ENCODE assay signal across 8 cellular contexts in genomic region chr10:130301026-130301892, GRCh38.
DNase-seq lines count a peak whose midpoint lies in the region; ATAC-seq and TF ChIP-seq lines count a peak whose summit lies in the region.

No MANE protein-coding gene starts in this region.

- H3K27me3 ChIP-seq in MG63 = no peaks in the 10 kb centered on the region

- intact Hi-C loops in left ventricle myocardium superior (cut with micrococcal nuclease) = no loop called here

- H3K36me3 ChIP-seq in MG63 = no peaks in the 10 kb centered on the region

- DNase-seq in MG63 = peak; percentile 82
- DNase-seq in activated T-cell treated with anti-CD3 and anti-CD28 coated beads, Interleukin-2, amount 50 U/mL, for 48 hours = peak; percentile 37 to 65
- peak; percentile 87 for DNase-seq in left ventricle myocardium superior
- peak; percentile 43 for DNase-seq in stimulated activated CD8-positive, alpha-beta memory T cell treated with anti-CD3 and anti-CD28 coated beads, Interleukin-12 subunit alpha, Interleukin-12 subunit beta, amount 100 ng/mL, for 1 hour (ENCODE audit: low read depth)
- DNase-seq in hepatic stellate cell (ENCODE audit: low spot score) = no peak
- no peak for DNase-seq in AG20443 (ENCODE audit: low spot score)
- DNase-seq in NAMALWA (ENCODE audit: low spot score) = no peak

- peaks cover 3% of the 10 kb centered on the region; the same call in 1 of the 2 replicates for H3K9me3 ChIP-seq in MG63

- ATAC-seq in GM18505 (IDR thresholded peaks at IDR 0.05; ENCODE audit: unreplicated experiment) = peak; percentile 70
- peak; percentile 91 for ATAC-seq in left ventricle myocardium superior

- no peak for TF ChIP-seq POLR2A in GM18505 (IDR thresholded peaks at IDR 0.05; ENCODE audit: borderline replicate concordance, extremely low read depth, insufficient read depth, insufficient read length)

- peak overlapping the region; percentile 50 for H3K4me3 ChIP-seq in MG63

Comparison
In these comparisons a context has a peak if more than half of its experiments do, and no peak if none do; other contexts are left out.
1. DNase-seq: peak in MG63 (single experiment), activated T-cell treated with anti-CD3 and anti-CD28 coated beads, Interleukin-2, amount 50 U/mL, for 48 hours (2 of 2), left ventricle myocardium superior (single experiment) and stimulated activated CD8-positive, alpha-beta memory T cell treated with anti-CD3 and anti-CD28 coated beads, Interleukin-12 subunit alpha, Interleukin-12 subunit beta, amount 100 ng/mL, for 1 hour (single experiment); none in hepatic stellate cell (single experiment), AG20443 (single experiment) and NAMALWA (single experiment).